Comparison of ENCODE assay signal across 18 cellular contexts in genomic region chr17:44928950-44929720, GRCh38. TPM values are rescaled to one million over a fixed set of nuclear protein-coding genes. Genes with fewer than 3 reads are reported as not detected.
A peak's percentile ranks its signal among the peaks of the same experiment; 100 is the strongest.
DNase-seq lines count a peak whose midpoint lies in the region; ATAC-seq, FAIRE-seq and TF ChIP-seq lines count a peak whose summit lies in the region.
"Had no signal": no experiment of that assay in that cellular context is flagged by ENCODE, and none has a peak within 500 bp of the region (broad histone marks: within the 10 kb centered on the region; RNA-seq: fewer than 3 reads in every experiment).

No MANE protein-coding gene starts in this region.

- TF ChIP-seq EP300 in HepG2 (IDR thresholded peaks at IDR 0.05; ENCODE audit: low read depth in 2 of 2, low read length in 2 of 2) (no peak), HepG2 (CRISPR knock-in tag; IDR thresholded peaks at IDR 0.05; ENCODE audit: borderline replicate concordance) (no peak)

- ATAC-seq in HepG2 (no peak), right lobe of liver (no peak), HG02588 (IDR thresholded peaks at IDR 0.05; ENCODE audit: unreplicated experiment) (no peak)

- intact Hi-C loops in HepG2 (cut with micrococcal nuclease; ENCODE audit: unreplicated experiment) (no loop called here), right lobe of liver (cut with DNase I) (loop anchor here in 1 of 2 donors (10.0 kb wide), 1 partner anchor 196 kb away; no protein-coding TSS in a partner anchor), adrenal gland (cut with DNase I) (no loop called here)

- TF ChIP-seq RAD21 in HepG2 (CRISPR knock-in tag; IDR thresholded peaks at IDR 0.05), result no peak

- H3K4me2 ChIP-seq in HepG2 (ENCODE audit: low read depth, low read length) (no peak overlapping the region), osteoblast (ENCODE audit: insufficient read depth, low read length) (no peak overlapping the region)
- H3K4me2 ChIP-seq: PC-9 had no signal

- peaks cover 57 to 82% of the 10 kb centered on the region in 2 experiments for H3K36me3 ChIP-seq in HepG2 (replicated peaks in 1 of 2; ENCODE audit: control insufficient read depth in 1 of 2, insufficient read depth in 2 of 2, low read length in 2 of 2)
- H3K36me3 ChIP-seq in right lobe of liver, result no peaks in the 10 kb centered on the region
- no peaks in the 10 kb centered on the region for H3K36me3 ChIP-seq in adrenal gland (replicated peaks in 1 of 2)
- H3K36me3 ChIP-seq in osteoblast (ENCODE audit: insufficient read depth, low read length), result peaks cover 49% of the 10 kb centered on the region

- H2AFZ ChIP-seq in HepG2 (ENCODE audit: low read length) (no peak overlapping the region), osteoblast (ENCODE audit: low read length) (no peak overlapping the region)
- H2AFZ ChIP-seq: PC-9 had no signal

- H3K27ac ChIP-seq in HepG2 (ENCODE audit: extremely low read length, insufficient read depth, low read length), result no peak overlapping the region
- H3K27ac ChIP-seq in right lobe of liver, result no peak overlapping the region
- no peak overlapping the region for H3K27ac ChIP-seq in adrenal gland
- no peak overlapping the region for H3K27ac ChIP-seq in osteoblast (ENCODE audit: low read depth, low read length)
- H3K27ac ChIP-seq: PC-9, SK-N-MC had no signal

- H4K20me1 ChIP-seq in HepG2 (ENCODE audit: insufficient read depth, low read length), result no peaks in the 10 kb centered on the region
- H4K20me1 ChIP-seq in osteoblast (ENCODE audit: insufficient read depth, low read length), result no peaks in the 10 kb centered on the region

- H3K27me3 ChIP-seq in HepG2 (ENCODE audit: control insufficient read depth in 1 of 2, insufficient read depth in 2 of 2, low read length in 2 of 2), result no peaks in the 10 kb centered on the region
- H3K27me3 ChIP-seq in right lobe of liver, result no peaks in the 10 kb centered on the region
- H3K27me3 ChIP-seq in adrenal gland, result no peaks in the 10 kb centered on the region
- no peaks in the 10 kb centered on the region for H3K27me3 ChIP-seq in osteoblast (ENCODE audit: insufficient read depth, low read length)

- BruUV-seq in HepG2 (replicated peaks; lab: Mats Ljungman, UMichigan), result no TSS peak

- no peak overlapping the region for H3K4me3 ChIP-seq in HepG2 (replicated peaks in 1 of 3; ENCODE audit: insufficient read depth in 1 of 3, low read depth in 2 of 3, low read length in 3 of 3)
- no peak overlapping the region for H3K4me3 ChIP-seq in right lobe of liver
- H3K4me3 ChIP-seq in adrenal gland, result no peak overlapping the region
- no peak overlapping the region for H3K4me3 ChIP-seq in osteoblast (ENCODE audit: insufficient read depth, low read length)
- H3K4me3 ChIP-seq: PC-9, SK-N-MC had no signal

- TF ChIP-seq CTCF in HepG2 (CRISPR knock-in tag; IDR thresholded peaks at IDR 0.05) (no peak), right lobe of liver (IDR thresholded peaks at IDR 0.05) (no peak), adrenal gland (IDR thresholded peaks at IDR 0.05) (no peak), osteoblast (IDR thresholded peaks at IDR 0.05; ENCODE audit: extremely low read depth, low read depth, low read length) (no peak)

- H3K4me1 ChIP-seq in HepG2 (ENCODE audit: insufficient read depth, low read length), result no peaks in the 10 kb centered on the region
- no peaks in the 10 kb centered on the region for H3K4me1 ChIP-seq in right lobe of liver
- H3K4me1 ChIP-seq in adrenal gland (replicated peaks in 1 of 2), result no peaks in the 10 kb centered on the region
- H3K4me1 ChIP-seq in osteoblast (ENCODE audit: insufficient read depth, low read length), result no peaks in the 10 kb centered on the region

- 95% methylated on average over 7 of the region's 7 CpGs for WGBS in HepG2 (ENCODE audit: low lambda C conversion rate)
- WGBS in right lobe of liver (ENCODE audit: insufficient coverage, low coverage, low lambda C conversion rate, missing lambda C conversion rate), result 80% methylated on average over 2 of the region's 7 CpGs
- 75 to 100% (median 84%) methylated on average over 4 to 7 of the region's 7 CpGs for WGBS in adrenal gland, 4 donors

- CTCF ChIA-PET in HepG2 (lab: Yijun Ruan, JAX; ENCODE audit: low intra/inter-chr PET ratio, low total read pairs), result no interaction called here

- H3K79me2 ChIP-seq in HepG2 (ENCODE audit: insufficient read depth, low read length), result no peaks in the 10 kb centered on the region
- H3K79me2 ChIP-seq in osteoblast (ENCODE audit: insufficient read depth, low read length), result no peaks in the 10 kb centered on the region

- in situ Hi-C loops in HepG2 (cut with HindIII; ENCODE audit: extremely low pct_ligation_motif_present, low pct_unique_long_range_greater_than_20kb), result loop anchor here (10.0 kb wide), 1 partner anchor 176 kb away; no protein-coding TSS in a partner anchor

- FAIRE-seq in HepG2 (lab: Jason Lieb, UNC), result no peak
- FAIRE-seq: H54 had no signal

- H3K9me3 ChIP-seq in HepG2 (ENCODE audit: low read length), result no peaks in the 10 kb centered on the region
- H3K9me3 ChIP-seq in right lobe of liver, result no peaks in the 10 kb centered on the region
- H3K9me3 ChIP-seq in adrenal gland (replicated peaks in 1 of 3), result no peaks in the 10 kb centered on the region
- H3K9me3 ChIP-seq in osteoblast (ENCODE audit: low read depth, low read length), result no peaks in the 10 kb centered on the region

- 0 out of 4 replicates have a peak, but pooled peaks of 1 of the 2 experiments have one; percentile 29 for TF ChIP-seq POLR2A in HepG2 (IDR thresholded peaks at IDR 0.05; ENCODE audit: insufficient read depth in 1 of 2, low read depth in 2 of 2, low read length in 2 of 2)
- no peak for TF ChIP-seq POLR2A in right lobe of liver (IDR thresholded peaks at IDR 0.05)
- TF ChIP-seq POLR2A in adrenal gland (IDR thresholded peaks at IDR 0.05), result no peak

- no peak for DNase-seq in HepG2 (ENCODE audit: low spot score)
- DNase-seq in right lobe of liver, result no peak
- peak; percentile 45 to 84 (median 73) for DNase-seq in adrenal gland
- peak; percentile 73 for DNase-seq in osteoblast (ENCODE audit: insufficient read length, low spot score, missing footprints)
- DNase-seq in NCI-H748 treated with DMSO at 0.1 percent for 48 hours (lab: John Stamatoyannopoulos, UW), result no peak
- DNase-seq in NCI-H2107 treated with DMSO at 0.1 percent for 48 hours (lab: John Stamatoyannopoulos, UW; ENCODE audit: unreplicated experiment), result no peak
- DNase-seq: AML-193, KG1, NCI-H1048, NCI-H1436 treated with DMSO at 0.1 percent for 48 hours, NCI-H2081, NCI-H510A, PC-9 had no signal

- no peak overlapping the region for H3K9ac ChIP-seq in HepG2 (ENCODE audit: insufficient read depth, low read depth, low read length)

- POLR2A ChIA-PET in HepG2 (lab: Yijun Ruan, JAX), result no interaction called here

RNA-seq across cellular contexts. Expression of gene GFAP, which starts 13.8 kb away (rescaled TPM):
- total RNA-seq in HepG2 (2016; rRNA removed; fragmentation: Illumina TruSeq; extraction: Trizol) (0.11 and 0.35 TPM in 2 replicates), right lobe of liver (under 1 TPM; 0.18 to 0.50 (median 0.27) TPM), adrenal gland (1 to 10 TPM in 6 of 8 donors, under 1 TPM in 1, not detected in 1; 0.88 to 9.1 (median 1.6) TPM), osteoblast (under 0.01 TPM in 2 replicates)
- 0.20 TPM in 1 of 2 replicates, not detected in the other for total RNA-seq in HepG2 (2016; cell fraction: cytosol; rRNA removed; fragmentation: Illumina TruSeq; extraction: Trizol; ENCODE audit: low read depth)
- 0.50 TPM in 1 of 2 replicates, not detected in the other for total RNA-seq in HepG2 (2016; cell fraction: insoluble cytoplasmic fraction; rRNA removed; fragmentation: Illumina TruSeq; extraction: Trizol)
- total RNA-seq in HepG2 (2016; cell fraction: membrane; rRNA removed; fragmentation: Illumina TruSeq; extraction: Trizol), result 0.10 and 0.22 TPM in 2 replicates
- 0.63 TPM in 1 of 2 replicates, not detected in the other for total RNA-seq in HepG2 (2016; cell fraction: nucleus; rRNA removed; fragmentation: Illumina TruSeq; extraction: Trizol)
- polyA plus RNA-seq in HepG2 (2011; rRNA removed) (0.16 and 0.29 TPM in 2 replicates), adrenal gland (1 to 10 TPM in 1 of 3 donors, under 1 TPM in 2; 0.62 to 3.2 (median 0.98) TPM)
- 0.08 and 0.24 TPM in 2 replicates for polyA plus RNA-seq in HepG2 (2011; cell fraction: cytosol; rRNA removed)
- polyA plus RNA-seq in HepG2 (2011; cell fraction: nucleus; rRNA removed), result 0.24 and 0.99 TPM in 2 replicates
- 0.13 TPM in 1 of 2 replicates, not detected in the other for polyA plus RNA-seq in HepG2 (2012)
- 0.18 TPM in 1 of 2 replicates, not detected in the other for polyA plus RNA-seq in HepG2 (2016; cell fraction: cytosol; fragmentation: Illumina TruSeq; extraction: Trizol; ENCODE audit: low read depth)
- polyA plus RNA-seq in HepG2 (2016; cell fraction: insoluble cytoplasmic fraction; fragmentation: Illumina TruSeq; extraction: Trizol; ENCODE audit: low read depth), result 0.39 TPM in 1 of 2 replicates, not detected in the other
- polyA plus RNA-seq in HepG2 (2016; cell fraction: membrane; fragmentation: Illumina TruSeq; extraction: Trizol; ENCODE audit: low read depth), result 0.11 and 0.38 TPM in 2 replicates
- polyA plus RNA-seq in HepG2 (2016; cell fraction: nucleus; fragmentation: Illumina TruSeq; extraction: Trizol; ENCODE audit: insufficient read depth, low read depth), result not detected in 2 replicates
- polyA minus RNA-seq in HepG2 (2011; rRNA and poly(A)+ RNA removed; ENCODE audit: low replicate concordance), result 0.78 TPM in 1 of 2 replicates, not detected in the other
- not detected in 2 replicates for polyA minus RNA-seq in HepG2 (2011; cell fraction: cytosol; rRNA and poly(A)+ RNA removed)
- polyA minus RNA-seq in HepG2 (2011; cell fraction: nucleus; rRNA and poly(A)+ RNA removed), result not detected in 2 replicates
- total RNA-seq: MCF 10A, PC-9 had no signal

RNA-seq across cellular contexts. Expression of gene KIF18B, which starts 18.4 kb away (rescaled TPM):
- total RNA-seq in HepG2 (2016; rRNA removed; fragmentation: Illumina TruSeq; extraction: Trizol) (14.5 and 15.3 TPM in 2 replicates), right lobe of liver (under 1 TPM; 0.20 to 0.99 (median 0.35) TPM), adrenal gland (1 to 10 TPM in 2 of 8 donors, under 1 TPM in 5, not detected in 1; 0.21 to 1.3 (median 0.83) TPM), osteoblast (0.72 and 1.2 TPM in 2 replicates)
- 9.5 and 10.9 TPM in 2 replicates for total RNA-seq in HepG2 (2016; cell fraction: cytosol; rRNA removed; fragmentation: Illumina TruSeq; extraction: Trizol; ENCODE audit: low read depth)
- total RNA-seq in HepG2 (2016; cell fraction: insoluble cytoplasmic fraction; rRNA removed; fragmentation: Illumina TruSeq; extraction: Trizol), result 10.5 and 15.3 TPM in 2 replicates
- 11.6 and 11.8 TPM in 2 replicates for total RNA-seq in HepG2 (2016; cell fraction: membrane; rRNA removed; fragmentation: Illumina TruSeq; extraction: Trizol)
- total RNA-seq in HepG2 (2016; cell fraction: nucleus; rRNA removed; fragmentation: Illumina TruSeq; extraction: Trizol), result 16.1 and 18.1 TPM in 2 replicates
- polyA plus RNA-seq in HepG2 (2011; rRNA removed) (13.2 and 15.2 TPM in 2 replicates), adrenal gland (under 1 TPM; 0.20 to 0.46 (median 0.24) TPM)
- 3.7 and 7.3 TPM in 2 replicates for polyA plus RNA-seq in HepG2 (2011; cell fraction: cytosol; rRNA removed)
- polyA plus RNA-seq in HepG2 (2011; cell fraction: nucleus; rRNA removed), result 33.4 and 44.5 TPM in 2 replicates
- polyA plus RNA-seq in HepG2 (2012), result 4.1 and 7.4 TPM in 2 replicates
- 1.2 and 1.7 TPM in 2 replicates for polyA plus RNA-seq in HepG2 (2016; cell fraction: cytosol; fragmentation: Illumina TruSeq; extraction: Trizol; ENCODE audit: low read depth)
- 11.3 and 16.8 TPM in 2 replicates for polyA plus RNA-seq in HepG2 (2016; cell fraction: insoluble cytoplasmic fraction; fragmentation: Illumina TruSeq; extraction: Trizol; ENCODE audit: low read depth)
- polyA plus RNA-seq in HepG2 (2016; cell fraction: membrane; fragmentation: Illumina TruSeq; extraction: Trizol; ENCODE audit: low read depth), result 3.7 and 5.4 TPM in 2 replicates
- polyA plus RNA-seq in HepG2 (2016; cell fraction: nucleus; fragmentation: Illumina TruSeq; extraction: Trizol; ENCODE audit: insufficient read depth, low read depth), result 81.4 and 94.7 TPM in 2 replicates
- 25.0 and 60.4 TPM in 2 replicates for polyA minus RNA-seq in HepG2 (2011; rRNA and poly(A)+ RNA removed; ENCODE audit: low replicate concordance)
- 8.2 and 9.4 TPM in 2 replicates for polyA minus RNA-seq in HepG2 (2011; cell fraction: cytosol; rRNA and poly(A)+ RNA removed)
- polyA minus RNA-seq in HepG2 (2011; cell fraction: nucleus; rRNA and poly(A)+ RNA removed), result 12.9 and 15.5 TPM in 2 replicates
- polyA plus RNA-seq: CD14-positive monocyte had no signal

RNA-seq across cellular contexts. Expression of gene EFTUD2, which starts 29.9 kb away (rescaled TPM):
- 137 and 310 TPM in 2 replicates for total RNA-seq in HepG2 (2016; rRNA removed; fragmentation: Illumina TruSeq; extraction: Trizol)
- total RNA-seq in HepG2 (2016; cell fraction: cytosol; rRNA removed; fragmentation: Illumina TruSeq; extraction: Trizol; ENCODE audit: low read depth), result 12.3 and 15.8 TPM in 2 replicates
- 133 and 270 TPM in 2 replicates for total RNA-seq in HepG2 (2016; cell fraction: insoluble cytoplasmic fraction; rRNA removed; fragmentation: Illumina TruSeq; extraction: Trizol)
- 28.2 and 35.7 TPM in 2 replicates for total RNA-seq in HepG2 (2016; cell fraction: membrane; rRNA removed; fragmentation: Illumina TruSeq; extraction: Trizol)
- 141 TPM in 2 replicates for total RNA-seq in HepG2 (2016; cell fraction: nucleus; rRNA removed; fragmentation: Illumina TruSeq; extraction: Trizol)
- 107 and 111 TPM in 2 replicates for polyA plus RNA-seq in HepG2 (2011; rRNA removed)
- 91.0 and 97.8 TPM in 2 replicates for polyA plus RNA-seq in HepG2 (2011; cell fraction: cytosol; rRNA removed)
- polyA plus RNA-seq in HepG2 (2011; cell fraction: nucleus; rRNA removed), result 171 and 192 TPM in 2 replicates
- 121 and 137 TPM in 2 replicates for polyA plus RNA-seq in HepG2 (2012)
- polyA plus RNA-seq in HepG2 (2016; cell fraction: cytosol; fragmentation: Illumina TruSeq; extraction: Trizol; ENCODE audit: low read depth), result 6.8 and 7.8 TPM in 2 replicates
- polyA plus RNA-seq in HepG2 (2016; cell fraction: insoluble cytoplasmic fraction; fragmentation: Illumina TruSeq; extraction: Trizol; ENCODE audit: low read depth), result 145 and 179 TPM in 2 replicates
- 17.0 and 18.1 TPM in 2 replicates for polyA plus RNA-seq in HepG2 (2016; cell fraction: membrane; fragmentation: Illumina TruSeq; extraction: Trizol; ENCODE audit: low read depth)
- polyA plus RNA-seq in HepG2 (2016; cell fraction: nucleus; fragmentation: Illumina TruSeq; extraction: Trizol; ENCODE audit: insufficient read depth, low read depth), result 110 and 140 TPM in 2 replicates
- polyA minus RNA-seq in HepG2 (2011; rRNA and poly(A)+ RNA removed; ENCODE audit: low replicate concordance), result 364 and 446 TPM in 2 replicates
- polyA minus RNA-seq in HepG2 (2011; cell fraction: cytosol; rRNA and poly(A)+ RNA removed), result 88.8 and 91.3 TPM in 2 replicates
- polyA minus RNA-seq in HepG2 (2011; cell fraction: nucleus; rRNA and poly(A)+ RNA removed), result 191 and 216 TPM in 2 replicates
- total RNA-seq in right lobe of liver, result 10 to 100 TPM; 29.9 to 42.4 (median 35.1) TPM
- total RNA-seq in adrenal gland, result 100 to 1,000 TPM in 2 of 8 donors, 10 to 100 TPM in 6; 51.2 to 104 (median 87.2) TPM
- 100 to 1,000 TPM in 1 of 3 donors, 10 to 100 TPM in 2; 30.5 to 122 (median 45.8) TPM for polyA plus RNA-seq in adrenal gland
- 72.7 and 81.0 TPM in 2 replicates for total RNA-seq in osteoblast

RNA-seq across cellular contexts. Expression of gene C1QL1, which starts 39.0 kb away (rescaled TPM):
- total RNA-seq in HepG2 (2016; rRNA removed; fragmentation: Illumina TruSeq; extraction: Trizol) (0.11 TPM in 1 of 2 replicates, not detected in the other), right lobe of liver (under 1 TPM in 4 of 6 experiments, not detected in 2; 0.31 to 0.62 (median 0.38) TPM), adrenal gland (1 to 10 TPM in 2 of 8 donors, under 1 TPM in 2, not detected in 4; 0.55 to 1.5 (median 0.94) TPM), osteoblast (under 0.01 TPM in 1 of 2 replicates, not detected in the other)
- total RNA-seq in HepG2 (2016; cell fraction: cytosol; rRNA removed; fragmentation: Illumina TruSeq; extraction: Trizol; ENCODE audit: low read depth), result not detected in 2 replicates
- total RNA-seq in HepG2 (2016; cell fraction: insoluble cytoplasmic fraction; rRNA removed; fragmentation: Illumina TruSeq; extraction: Trizol), result not detected in 2 replicates
- total RNA-seq in HepG2 (2016; cell fraction: membrane; rRNA removed; fragmentation: Illumina TruSeq; extraction: Trizol), result 0.14 TPM in 1 of 2 replicates, not detected in the other
- not detected in 2 replicates for total RNA-seq in HepG2 (2016; cell fraction: nucleus; rRNA removed; fragmentation: Illumina TruSeq; extraction: Trizol)
- polyA plus RNA-seq in HepG2 (2011; rRNA removed) (0.07 and 0.11 TPM in 2 replicates), adrenal gland (1 to 10 TPM in 1 of 3 donors, under 1 TPM in 2; 0.27 to 3.3 (median 0.88) TPM)
- polyA plus RNA-seq in HepG2 (2011; cell fraction: cytosol; rRNA removed), result 0.10 and 0.20 TPM in 2 replicates
- polyA plus RNA-seq in HepG2 (2011; cell fraction: nucleus; rRNA removed), result 0.14 TPM in 1 of 2 replicates, not detected in the other
- 0.24 TPM in 1 of 2 replicates, not detected in the other for polyA plus RNA-seq in HepG2 (2012)
- 0.38 and 0.43 TPM in 2 replicates for polyA plus RNA-seq in HepG2 (2016; cell fraction: cytosol; fragmentation: Illumina TruSeq; extraction: Trizol; ENCODE audit: low read depth)
- polyA plus RNA-seq in HepG2 (2016; cell fraction: insoluble cytoplasmic fraction; fragmentation: Illumina TruSeq; extraction: Trizol; ENCODE audit: low read depth), result not detected in 2 replicates
- polyA plus RNA-seq in HepG2 (2016; cell fraction: membrane; fragmentation: Illumina TruSeq; extraction: Trizol; ENCODE audit: low read depth), result 0.15 and 0.29 TPM in 2 replicates
- polyA plus RNA-seq in HepG2 (2016; cell fraction: nucleus; fragmentation: Illumina TruSeq; extraction: Trizol; ENCODE audit: insufficient read depth, low read depth), result not detected in 2 replicates
- polyA minus RNA-seq in HepG2 (2011; rRNA and poly(A)+ RNA removed; ENCODE audit: low replicate concordance), result 1.1 TPM in 1 of 2 replicates, not detected in the other
- not detected in 2 replicates for polyA minus RNA-seq in HepG2 (2011; cell fraction: cytosol; rRNA and poly(A)+ RNA removed)
- not detected in 2 replicates for polyA minus RNA-seq in HepG2 (2011; cell fraction: nucleus; rRNA and poly(A)+ RNA removed)
- polyA plus RNA-seq: CD14-positive monocyte had no signal

Comparison
In these comparisons a context has a peak if more than half of its experiments do, and no peak if none do; other contexts are left out.
1. DNase-seq: peak in adrenal gland (7 of 7) and osteoblast (single experiment); none in HepG2 (single experiment), right lobe of liver (0 of 3), NCI-H748 treated with DMSO at 0.1 percent for 48 hours (single experiment) and NCI-H2107 treated with DMSO at 0.1 percent for 48 hours (single experiment).